ENCODE assay signal across 1 cellular context in genomic region chr6:157461000-157461915, GRCh38.
TF ChIP-seq lines count a peak whose summit lies in the region.

No MANE protein-coding gene starts in this region.

TF ChIP-seq in HepG2, 621 proteins besides CTCF, POLR2A, EP300 and RAD21 (continued from another document and continues in another):
- TF ChIP-seq, protein P1, sequence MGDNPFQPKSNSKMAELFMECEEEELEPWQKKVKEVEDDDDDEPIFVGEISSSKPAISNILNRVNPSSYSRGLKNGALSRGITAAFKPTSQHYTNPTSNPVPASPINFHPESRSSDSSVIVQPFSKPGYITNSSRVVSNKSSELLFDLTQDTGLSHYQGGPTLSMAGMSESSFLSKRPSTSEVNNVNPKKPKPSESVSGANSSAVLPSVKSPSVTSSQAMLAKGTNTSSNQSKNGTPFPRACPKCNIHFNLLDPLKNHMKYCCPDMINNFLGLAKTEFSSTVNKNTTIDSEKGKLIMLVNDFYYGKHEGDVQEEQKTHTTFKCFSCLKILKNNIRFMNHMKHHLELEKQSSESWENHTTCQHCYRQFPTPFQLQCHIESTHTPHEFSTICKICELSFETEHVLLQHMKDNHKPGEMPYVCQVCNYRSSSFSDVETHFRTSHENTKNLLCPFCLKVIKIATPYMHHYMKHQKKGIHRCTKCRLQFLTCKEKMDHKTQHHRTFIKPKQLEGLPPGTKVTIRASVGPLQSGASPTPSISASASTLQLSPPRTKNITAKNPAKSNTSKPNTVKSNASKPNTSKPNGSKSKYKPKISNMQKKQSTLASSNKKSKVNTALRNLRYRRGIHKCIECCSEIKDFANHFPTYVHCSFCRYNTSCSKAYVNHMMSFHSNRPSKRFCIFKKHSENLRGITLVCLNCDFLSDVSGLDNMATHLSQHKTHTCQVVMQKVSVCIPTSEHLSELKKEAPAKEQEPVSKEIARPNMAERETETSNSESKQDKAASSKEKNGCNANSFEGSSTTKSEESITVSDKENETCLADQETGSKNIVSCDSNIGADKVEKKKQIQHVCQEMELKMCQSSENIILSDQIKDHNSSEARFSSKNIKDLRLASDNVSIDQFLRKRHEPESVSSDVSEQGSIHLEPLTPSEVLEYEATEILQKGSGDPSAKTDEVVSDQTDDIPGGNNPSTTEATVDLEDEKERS (CRISPR knock-in tag; IDR thresholded peaks at IDR 0.05), result no peak
- TF ChIP-seq, protein P2, sequence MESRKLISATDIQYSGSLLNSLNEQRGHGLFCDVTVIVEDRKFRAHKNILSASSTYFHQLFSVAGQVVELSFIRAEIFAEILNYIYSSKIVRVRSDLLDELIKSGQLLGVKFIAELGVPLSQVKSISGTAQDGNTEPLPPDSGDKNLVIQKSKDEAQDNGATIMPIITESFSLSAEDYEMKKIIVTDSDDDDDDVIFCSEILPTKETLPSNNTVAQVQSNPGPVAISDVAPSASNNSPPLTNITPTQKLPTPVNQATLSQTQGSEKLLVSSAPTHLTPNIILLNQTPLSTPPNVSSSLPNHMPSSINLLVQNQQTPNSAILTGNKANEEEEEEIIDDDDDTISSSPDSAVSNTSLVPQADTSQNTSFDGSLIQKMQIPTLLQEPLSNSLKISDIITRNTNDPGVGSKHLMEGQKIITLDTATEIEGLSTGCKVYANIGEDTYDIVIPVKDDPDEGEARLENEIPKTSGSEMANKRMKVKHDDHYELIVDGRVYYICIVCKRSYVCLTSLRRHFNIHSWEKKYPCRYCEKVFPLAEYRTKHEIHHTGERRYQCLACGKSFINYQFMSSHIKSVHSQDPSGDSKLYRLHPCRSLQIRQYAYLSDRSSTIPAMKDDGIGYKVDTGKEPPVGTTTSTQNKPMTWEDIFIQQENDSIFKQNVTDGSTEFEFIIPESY (CRISPR knock-in tag; IDR thresholded peaks at IDR 0.05), result peak; percentile 85; the same call in 1 of the 2 replicates
- peak; percentile 51 for TF ChIP-seq ZFX (CRISPR knock-in tag; IDR thresholded peaks at IDR 0.05; ENCODE audit: low read depth)
- TF ChIP-seq SOX6 (IDR thresholded peaks at IDR 0.05), result no peak
- 0 out of 2 replicates have a peak, but pooled peaks have one; percentile 18 for TF ChIP-seq SOX6 (CRISPR knock-in tag; IDR thresholded peaks at IDR 0.05)
- TF ChIP-seq ZNF251 (CRISPR knock-in tag; IDR thresholded peaks at IDR 0.05), result no peak
- TF ChIP-seq NRL (CRISPR knock-in tag; IDR thresholded peaks at IDR 0.05; ENCODE audit: borderline replicate concordance), result 0 out of 2 replicates have a peak, but pooled peaks have one; percentile 24
- peak; percentile 99 for TF ChIP-seq ZBTB38 (CRISPR knock-in tag; IDR thresholded peaks at IDR 0.05)
- no peak for TF ChIP-seq YEATS2 (CRISPR knock-in tag; IDR thresholded peaks at IDR 0.05; ENCODE audit: borderline replicate concordance)
- no peak for TF ChIP-seq CHD2 (IDR thresholded peaks at IDR 0.05; ENCODE audit: low read depth, low read length)
- TF ChIP-seq ZNF205 (CRISPR knock-in tag; IDR thresholded peaks at IDR 0.05), result no peak
- TF ChIP-seq ZIK1 (CRISPR knock-in tag; IDR thresholded peaks at IDR 0.05; ENCODE audit: borderline replicate concordance, low read depth), result no peak
- TF ChIP-seq WIZ (CRISPR knock-in tag; IDR thresholded peaks at IDR 0.05), result no peak
- no peak for TF ChIP-seq ZNF326 (CRISPR knock-in tag; IDR thresholded peaks at IDR 0.05; ENCODE audit: borderline replicate concordance)
- no peak for TF ChIP-seq FOXJ3 (CRISPR knock-in tag; IDR thresholded peaks at IDR 0.05; ENCODE audit: borderline replicate concordance)
- TF ChIP-seq PHF21A (CRISPR knock-in tag; IDR thresholded peaks at IDR 0.05), result 0 out of 2 replicates have a peak, but pooled peaks have one; percentile 22
- TF ChIP-seq PAXIP1 (CRISPR knock-in tag; conservative IDR thresholded peaks at IDR 0.05), result peak; percentile 53
- TF ChIP-seq ZBTB3 (CRISPR knock-in tag; IDR thresholded peaks at IDR 0.05; ENCODE audit: borderline replicate concordance, low read depth), result no peak
- no peak for TF ChIP-seq MBD4 (IDR thresholded peaks at IDR 0.05; ENCODE audit: borderline replicate concordance, low read length)
- TF ChIP-seq SOX5 (CRISPR knock-in tag; IDR thresholded peaks at IDR 0.05; ENCODE audit: borderline replicate concordance), result no peak; the same call in 1 of the 2 replicates
- 0 out of 2 replicates have a peak, but pooled peaks have one; percentile 16 for TF ChIP-seq ZNF547 (CRISPR knock-in tag; IDR thresholded peaks at IDR 0.05)
- 0 out of 2 replicates have a peak, but pooled peaks have one; percentile 38 for TF ChIP-seq FOXO1 (CRISPR knock-in tag; IDR thresholded peaks at IDR 0.05)
- no peak for TF ChIP-seq ZMAT3 (CRISPR knock-in tag; conservative IDR thresholded peaks at IDR 0.05)
- no peak for TF ChIP-seq ZNF772 (CRISPR knock-in tag; IDR thresholded peaks at IDR 0.05)
- no peak for TF ChIP-seq CREB1 (IDR thresholded peaks at IDR 0.05)
- TF ChIP-seq CREB1 (CRISPR knock-in tag; IDR thresholded peaks at IDR 0.05), result peak; percentile 57
- TF ChIP-seq TEAD3 (CRISPR knock-in tag; optimal IDR thresholded peaks at IDR 0.05; ENCODE audit: borderline replicate concordance), result no peak
- TF ChIP-seq, protein P3, sequence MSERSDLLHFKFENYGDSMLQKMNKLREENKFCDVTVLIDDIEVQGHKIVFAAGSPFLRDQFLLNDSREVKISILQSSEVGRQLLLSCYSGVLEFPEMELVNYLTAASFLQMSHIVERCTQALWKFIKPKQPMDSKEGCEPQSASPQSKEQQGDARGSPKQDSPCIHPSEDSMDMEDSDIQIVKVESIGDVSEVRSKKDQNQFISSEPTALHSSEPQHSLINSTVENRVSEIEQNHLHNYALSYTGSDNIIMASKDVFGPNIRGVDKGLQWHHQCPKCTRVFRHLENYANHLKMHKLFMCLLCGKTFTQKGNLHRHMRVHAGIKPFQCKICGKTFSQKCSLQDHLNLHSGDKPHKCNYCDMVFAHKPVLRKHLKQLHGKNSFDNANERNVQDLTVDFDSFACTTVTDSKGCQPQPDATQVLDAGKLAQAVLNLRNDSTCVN (CRISPR knock-in tag; IDR thresholded peaks at IDR 0.05; ENCODE audit: borderline replicate concordance), result no peak
- TF ChIP-seq, protein P4, sequence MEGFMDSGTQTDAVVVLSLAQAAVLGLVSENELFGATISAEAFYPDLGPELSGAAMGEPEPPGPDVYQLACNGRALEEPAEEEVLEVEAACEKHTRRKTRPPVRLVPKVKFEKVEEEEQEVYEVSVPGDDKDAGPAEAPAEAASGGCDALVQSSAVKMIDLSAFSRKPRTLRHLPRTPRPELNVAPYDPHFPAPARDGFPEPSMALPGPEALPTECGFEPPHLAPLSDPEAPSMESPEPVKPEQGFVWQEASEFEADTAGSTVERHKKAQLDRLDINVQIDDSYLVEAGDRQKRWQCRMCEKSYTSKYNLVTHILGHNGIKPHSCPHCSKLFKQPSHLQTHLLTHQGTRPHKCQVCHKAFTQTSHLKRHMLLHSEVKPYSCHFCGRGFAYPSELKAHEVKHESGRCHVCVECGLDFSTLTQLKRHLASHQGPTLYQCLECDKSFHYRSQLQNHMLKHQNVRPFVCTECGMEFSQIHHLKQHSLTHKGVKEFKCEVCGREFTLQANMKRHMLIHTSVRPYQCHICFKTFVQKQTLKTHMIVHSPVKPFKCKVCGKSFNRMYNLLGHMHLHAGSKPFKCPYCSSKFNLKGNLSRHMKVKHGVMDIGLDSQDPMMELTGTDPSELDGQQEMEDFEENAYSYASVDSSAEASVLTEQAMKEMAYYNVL (CRISPR knock-in tag; IDR thresholded peaks at IDR 0.05; ENCODE audit: borderline replicate concordance), result peak; percentile 49; the same call in 1 of the 2 replicates
- TF ChIP-seq, protein P5, sequence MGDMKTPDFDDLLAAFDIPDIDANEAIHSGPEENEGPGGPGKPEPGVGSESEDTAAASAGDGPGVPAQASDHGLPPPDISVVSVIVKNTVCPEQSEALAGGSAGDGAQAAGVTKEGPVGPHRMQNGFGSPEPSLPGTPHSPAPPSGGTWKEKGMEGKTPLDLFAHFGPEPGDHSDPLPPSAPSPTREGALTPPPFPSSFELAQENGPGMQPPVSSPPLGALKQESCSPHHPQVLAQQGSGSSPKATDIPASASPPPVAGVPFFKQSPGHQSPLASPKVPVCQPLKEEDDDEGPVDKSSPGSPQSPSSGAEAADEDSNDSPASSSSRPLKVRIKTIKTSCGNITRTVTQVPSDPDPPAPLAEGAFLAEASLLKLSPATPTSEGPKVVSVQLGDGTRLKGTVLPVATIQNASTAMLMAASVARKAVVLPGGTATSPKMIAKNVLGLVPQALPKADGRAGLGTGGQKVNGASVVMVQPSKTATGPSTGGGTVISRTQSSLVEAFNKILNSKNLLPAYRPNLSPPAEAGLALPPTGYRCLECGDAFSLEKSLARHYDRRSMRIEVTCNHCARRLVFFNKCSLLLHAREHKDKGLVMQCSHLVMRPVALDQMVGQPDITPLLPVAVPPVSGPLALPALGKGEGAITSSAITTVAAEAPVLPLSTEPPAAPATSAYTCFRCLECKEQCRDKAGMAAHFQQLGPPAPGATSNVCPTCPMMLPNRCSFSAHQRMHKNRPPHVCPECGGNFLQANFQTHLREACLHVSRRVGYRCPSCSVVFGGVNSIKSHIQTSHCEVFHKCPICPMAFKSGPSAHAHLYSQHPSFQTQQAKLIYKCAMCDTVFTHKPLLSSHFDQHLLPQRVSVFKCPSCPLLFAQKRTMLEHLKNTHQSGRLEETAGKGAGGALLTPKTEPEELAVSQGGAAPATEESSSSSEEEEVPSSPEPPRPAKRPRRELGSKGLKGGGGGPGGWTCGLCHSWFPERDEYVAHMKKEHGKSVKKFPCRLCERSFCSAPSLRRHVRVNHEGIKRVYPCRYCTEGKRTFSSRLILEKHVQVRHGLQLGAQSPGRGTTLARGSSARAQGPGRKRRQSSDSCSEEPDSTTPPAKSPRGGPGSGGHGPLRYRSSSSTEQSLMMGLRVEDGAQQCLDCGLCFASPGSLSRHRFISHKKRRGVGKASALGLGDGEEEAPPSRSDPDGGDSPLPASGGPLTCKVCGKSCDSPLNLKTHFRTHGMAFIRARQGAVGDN (CRISPR knock-in tag; IDR thresholded peaks at IDR 0.05), result no peak
- peak; percentile 98 for TF ChIP-seq MEF2D (CRISPR knock-in tag; IDR thresholded peaks at IDR 0.05)
- TF ChIP-seq KDM6A (CRISPR knock-in tag; IDR thresholded peaks at IDR 0.05; ENCODE audit: low read depth), result no peak
- TF ChIP-seq ZNF441 (CRISPR knock-in tag; IDR thresholded peaks at IDR 0.05; ENCODE audit: borderline replicate concordance), result no peak
- no peak for TF ChIP-seq HNF4G (IDR thresholded peaks at IDR 0.05; ENCODE audit: borderline replicate concordance, low read depth, low read length)
- 0 out of 2 replicates have a peak, but pooled peaks have one; percentile 23 for TF ChIP-seq HNF4G (CRISPR knock-in tag; IDR thresholded peaks at IDR 0.05; ENCODE audit: borderline replicate concordance, low read depth)
- TF ChIP-seq RELA (CRISPR knock-in tag; IDR thresholded peaks at IDR 0.05), result peak; percentile 88
- TF ChIP-seq RCOR2 (CRISPR knock-in tag; IDR thresholded peaks at IDR 0.05), result 0 out of 2 replicates have a peak, but pooled peaks have one; percentile 43
- no peak for TF ChIP-seq PCBP1 (IDR thresholded peaks at IDR 0.05; ENCODE audit: borderline replicate concordance, low read depth, low read length)
- peak; percentile 29; the same call in 1 of the 2 replicates for TF ChIP-seq RXRA (CRISPR knock-in tag; IDR thresholded peaks at IDR 0.05)
- TF ChIP-seq HMG20A (CRISPR knock-in tag; IDR thresholded peaks at IDR 0.05; ENCODE audit: borderline replicate concordance), result 0 out of 2 replicates have a peak, but pooled peaks have one; percentile 16
- no peak for TF ChIP-seq ZNF674 (CRISPR knock-in tag; IDR thresholded peaks at IDR 0.05; ENCODE audit: low read depth)
- 0 out of 2 replicates have a peak, but pooled peaks have one; percentile 18 for TF ChIP-seq ZNF609 (CRISPR knock-in tag; IDR thresholded peaks at IDR 0.05; ENCODE audit: borderline replicate concordance)
